ENCODE assay signal across 12 cellular contexts in genomic region chr16:87061521-87061920, GRCh38.
A peak's percentile ranks its signal among the peaks of the same experiment; 100 is the strongest.
DNase-seq lines count a peak whose midpoint lies in the region; ATAC-seq, FAIRE-seq and TF ChIP-seq lines count a peak whose summit lies in the region.
"Had no signal": no experiment of that assay in that cellular context is flagged by ENCODE, and none has a peak within 500 bp of the region (broad histone marks: within the 10 kb centered on the region; RNA-seq: fewer than 3 reads in every experiment).

No MANE protein-coding gene starts in this region.

- H3K4me1 ChIP-seq in OCI-LY7 (ENCODE audit: insufficient read depth, low read length, poor library complexity, severe bottlenecking) (peaks cover 63% of the 10 kb centered on the region), endothelial cell of umbilical vein (ENCODE audit: control insufficient read depth, extremely low read depth, insufficient read depth, low read length) (peaks cover 48% of the 10 kb centered on the region), thoracic aorta (ENCODE audit: control insufficient read depth in 1 of 2, low read depth in 2 of 2) (peaks cover 5 to 40% of the 10 kb centered on the region in 2 donors)

- peak overlapping the region; percentile 51 for H3K9ac ChIP-seq in endothelial cell of umbilical vein (replicated peaks; ENCODE audit: extremely low read depth, insufficient read depth, low read length)
- H3K9ac ChIP-seq: BLaER1 treated with 17β-estradiol and CSF1 and Interleukin-3, amounts not matched to agents 10 nM and 100 nM had no signal

- no peaks in the 10 kb centered on the region for H3K36me3 ChIP-seq in OCI-LY7 (ENCODE audit: insufficient read depth, low read length)
- no peaks in the 10 kb centered on the region for H3K36me3 ChIP-seq in endothelial cell of umbilical vein (ENCODE audit: control insufficient read depth in 2 of 2, extremely low read depth in 1 of 2, insufficient read depth in 2 of 2, low read length in 2 of 2)
- no peaks in the 10 kb centered on the region for H3K36me3 ChIP-seq in thoracic aorta
- H3K36me3 ChIP-seq: BLaER1 treated with 17β-estradiol and CSF1 and Interleukin-3, amounts not matched to agents 10 nM and 100 nM had no signal

- no peaks in the 10 kb centered on the region for H4K20me1 ChIP-seq in OCI-LY7 (ENCODE audit: insufficient read depth, low read length)
- H4K20me1 ChIP-seq in endothelial cell of umbilical vein (replicated peaks; ENCODE audit: control insufficient read depth, extremely low read depth, insufficient read depth, low read length): no peaks in the 10 kb centered on the region
- H4K20me1 ChIP-seq: BLaER1 treated with 17β-estradiol and CSF1 and Interleukin-3, amounts not matched to agents 10 nM and 100 nM had no signal

- H3K27me3 ChIP-seq in endothelial cell of umbilical vein (ENCODE audit: control insufficient read depth in 2 of 2, insufficient read depth in 2 of 2, low read length in 2 of 2) (no peaks in the 10 kb centered on the region), thoracic aorta (replicated peaks; ENCODE audit: insufficient read depth) (no peaks in the 10 kb centered on the region)
- H3K27me3 ChIP-seq: BLaER1 treated with 17β-estradiol and CSF1 and Interleukin-3, amounts not matched to agents 10 nM and 100 nM had no signal

- TF ChIP-seq POLR2A in endothelial cell of umbilical vein (IDR thresholded peaks at IDR 0.05; ENCODE audit: low read depth, low read length): no peak

- H3K79me2 ChIP-seq in OCI-LY7 (ENCODE audit: insufficient read depth, low read depth, low read length): peaks cover 16% of the 10 kb centered on the region; the same call in 1 of the 2 replicates
- H3K79me2 ChIP-seq in endothelial cell of umbilical vein (ENCODE audit: control insufficient read depth, insufficient read depth, low read length): peaks cover 21% of the 10 kb centered on the region

- H3K4me2 ChIP-seq in OCI-LY7 (ENCODE audit: low read length) (peak overlapping the region; percentile 57), endothelial cell of umbilical vein (ENCODE audit: insufficient read depth, low read length) (peak overlapping the region; percentile 94)

- H3K27ac ChIP-seq in OCI-LY7 (ENCODE audit: low read depth, low read length, poor library complexity, severe bottlenecking) (no peak overlapping the region), endothelial cell of umbilical vein (ENCODE audit: insufficient read depth, low read depth, low read length) (no peak overlapping the region), thoracic aorta (peak overlapping the region; percentile 83)
- H3K27ac ChIP-seq: BLaER1 treated with 17β-estradiol and CSF1 and Interleukin-3, amounts not matched to agents 10 nM and 100 nM had no signal

- intact Hi-C loops in OCI-LY7 (cut with micrococcal nuclease; ENCODE audit: unreplicated experiment): no loop called here
- intact Hi-C loops in endothelial cell of umbilical vein (cut with micrococcal nuclease): loop anchor here (5.0 to 10.0 kb wide), 3 partner anchors 141 to 379 kb away; partner anchors contain the start of gene FBXO31
- intact Hi-C loops in cardiac septum (cut with DNase I): no loop called here

- H3K9me3 ChIP-seq in OCI-LY7 (ENCODE audit: low read length) (no peaks in the 10 kb centered on the region), endothelial cell of umbilical vein (replicated peaks; ENCODE audit: control insufficient read depth, insufficient read depth, low read length) (no peaks in the 10 kb centered on the region), thoracic aorta (no peaks in the 10 kb centered on the region)
- H3K9me3 ChIP-seq: BLaER1 treated with 17β-estradiol and CSF1 and Interleukin-3, amounts not matched to agents 10 nM and 100 nM had no signal

- no peak for ATAC-seq in thoracic aorta (ENCODE audit: insufficient number of reproducible peaks, low FRiP score, low read depth)

- H3K4me3 ChIP-seq in OCI-LY7 (ENCODE audit: low read depth, low read length, poor library complexity, severe bottlenecking) (peak overlapping the region; percentile 23), endothelial cell of umbilical vein (replicated peaks in 1 of 3; ENCODE audit: insufficient read depth in 1 of 3, low read depth in 1 of 3, low read length in 3 of 3) (no peak overlapping the region), thoracic aorta (peak overlapping the region; percentile 59)
- H3K4me3 ChIP-seq: BLaER1 treated with 17β-estradiol and CSF1 and Interleukin-3, amounts not matched to agents 10 nM and 100 nM had no signal

- CTCF ChIA-PET in HEK293T (lab: Yijun Ruan, JAX) (interaction anchor here (0.7 to 3.0 kb wide), 3 partner anchors 15 to 498 kb away, joined by 3 to 27 read pairs (median 10); no protein-coding TSS in a partner anchor), OCI-LY7 (lab: Charles Lee; ENCODE audit: unreplicated experiment) (no interaction called here), endothelial cell of umbilical vein (lab: Charles Lee) (interaction anchor here (0.5 to 5.7 kb wide), 19 partner anchors 9 to 495 kb away, joined by 3 to 283 read pairs (median 9); partner anchors contain the start of gene FOXC2)

- no peak for FAIRE-seq in endothelial cell of umbilical vein (lab: Jason Lieb, UNC)
- FAIRE-seq: A204.1 had no signal

- H3K9me1 ChIP-seq in endothelial cell of umbilical vein (replicated peaks; ENCODE audit: control insufficient read depth, extremely low read depth, insufficient read depth, low read length): no peaks in the 10 kb centered on the region

- H3K9me2 ChIP-seq in OCI-LY7 (ENCODE audit: insufficient read depth, low read length): no peaks in the 10 kb centered on the region

- BruUV-seq in OCI-LY7 (replicated peaks; lab: Mats Ljungman, UMichigan) (no TSS peak), endothelial cell of umbilical vein (replicated peaks; lab: Mats Ljungman, UMichigan) (no TSS peak)

- no peak overlapping the region; the same call in 1 of the 2 replicates for H2AFZ ChIP-seq in OCI-LY7 (ENCODE audit: low read length)
- H2AFZ ChIP-seq in endothelial cell of umbilical vein (ENCODE audit: low read depth, low read length): no peak overlapping the region

- DNase-seq in HEK293T (ENCODE audit: extremely low spot score): no peak
- DNase-seq in OCI-LY7 (ENCODE audit: low spot score): no peak
- peak; percentile 58 for DNase-seq in endothelial cell of umbilical vein (ENCODE audit: low read depth, low spot score)
- no peak for DNase-seq in thoracic aorta (ENCODE audit: low spot score)
- no peak for DNase-seq in cardiac septum (ENCODE audit: low spot score)
- no peak for DNase-seq in SKM-1 treated with dmso at 0.1 percent for 144 hours (lab: John Stamatoyannopoulos, UW; ENCODE audit: unreplicated experiment)
- no peak for DNase-seq in T-helper 1 cell
- DNase-seq: AML-193; CD4-positive, CD25-positive, alpha-beta regulatory T cell; HCEC 1CT had no signal

- dilution Hi-C loops in endothelial cell of umbilical vein (cut with MboI; ENCODE audit: extremely low pct_ligation_motif_present, low sequenced_read_pairs): no loop called here

- TF ChIP-seq CTCF in OCI-LY7 (conservative IDR thresholded peaks at IDR 0.05; ENCODE audit: low read length): no peak
- no peak for TF ChIP-seq CTCF in endothelial cell of umbilical vein (IDR thresholded peaks at IDR 0.05; ENCODE audit: extremely low read depth in 1 of 2, insufficient read depth in 1 of 2, low read depth in 1 of 2, low read length in 2 of 2)
- TF ChIP-seq CTCF in thoracic aorta (IDR thresholded peaks at IDR 0.05): no peak

- POLR2A ChIA-PET in HEK293T (lab: Yijun Ruan, JAX) (interaction anchor here (1.1 kb wide), 1 partner anchor 202 kb away, joined by 3 read pairs; no protein-coding TSS in a partner anchor), OCI-LY7 (lab: Charles Lee) (no interaction called here), endothelial cell of umbilical vein (lab: Charles Lee) (interaction anchor here (1.6 to 1.8 kb wide), 2 partner anchors 495 to 497 kb away, joined by 3 to 6 read pairs; partner anchors contain the start of gene FOXC2)

TF ChIP-seq in HEK293T, 16 proteins besides CTCF, POLR2A, EP300 and RAD21:
- TF ChIP-seq HDGF (IDR thresholded peaks at IDR 0.05; ENCODE audit: borderline replicate concordance) (no peak), SP1 (IDR thresholded peaks at IDR 0.05) (no peak), LEF1 (IDR thresholded peaks at IDR 0.05; ENCODE audit: borderline replicate concordance) (no peak), FOXA1 (IDR thresholded peaks at IDR 0.05) (no peak), FOXM1 (IDR thresholded peaks at IDR 0.05; ENCODE audit: borderline replicate concordance) (no peak), BHLHE40 (IDR thresholded peaks at IDR 0.05; ENCODE audit: borderline replicate concordance) (no peak), PKNOX1 (IDR thresholded peaks at IDR 0.05) (0 out of 2 replicates have a peak, but pooled peaks have one; percentile 20), L3MBTL2 (conservative IDR thresholded peaks at IDR 0.05) (no peak)

TF ChIP-seq in endothelial cell of umbilical vein, 7 proteins besides CTCF, POLR2A, EP300 and RAD21:
- TF ChIP-seq GATA2 (IDR thresholded peaks at IDR 0.05; ENCODE audit: insufficient read depth, insufficient read length, low read depth, low read length): no peak
TF ChIP-seq in endothelial cell of umbilical vein: peak in this region for 0.

Comparison
In these comparisons a context has a peak if more than half of its experiments do, and no peak if none do; other contexts are left out.
1. H3K27ac ChIP-seq: peak in thoracic aorta (2 of 2); none in OCI-LY7 (single experiment) and endothelial cell of umbilical vein (single experiment).
2. H3K4me3 ChIP-seq: peak in OCI-LY7 (single experiment) and thoracic aorta (single experiment); none in endothelial cell of umbilical vein (0 of 3).